ENCODE assay signal across 19 cellular contexts in the genomic region with DNA sequence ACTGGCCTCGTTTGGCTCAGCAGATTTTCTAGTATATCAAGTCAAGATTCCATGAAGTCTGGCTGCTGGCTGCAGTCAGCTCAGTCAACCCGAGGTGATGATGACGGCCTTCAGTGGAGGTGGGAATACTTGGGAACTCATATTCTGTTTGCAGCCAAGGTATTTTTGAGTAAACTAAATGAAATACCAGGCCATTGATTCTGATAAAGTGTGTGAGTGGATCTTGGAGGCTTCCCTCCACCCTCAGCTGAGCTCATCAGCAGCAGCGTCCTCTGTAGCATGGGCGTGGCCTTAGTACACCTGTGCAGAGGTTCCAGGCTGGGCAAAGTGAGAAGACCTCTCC. TPM values are rescaled to one million over a fixed set of nuclear protein-coding genes. Genes with fewer than 3 reads are reported as not detected.
"Had no signal": no experiment of that assay in that cellular context is flagged by ENCODE, and none has a peak within 500 bp of the region (broad histone marks: within the 10 kb centered on the region; RNA-seq: fewer than 3 reads in every experiment).

No MANE protein-coding gene starts in this region.

- H3K9me3 Mint-ChIP-seq: activated naive CD4-positive, alpha-beta T cell treated with anti-CD3 and anti-CD28 coated beads, Interleukin-2, amount 10 ng/mL, durations not matched to agents 7 days and 5 days; activated T-helper 2 cell treated with anti-CD3 and anti-CD28 coated beads, Interferon-gamma antibody, Interleukin-2, Interleukin-4, amounts not matched to agents 10 μg/mL and 5 μg/mL and 100 μg/mL, durations not matched to agents 14 hours and 24 hours and 36 hours; natural killer cell treated with Interleukin-12 subunit alpha and Interleukin-12 subunit beta and Interleukin-15 and Interleukin-18, amount 100 ng/mL, for 72 hours had no signal

- FAIRE-seq: endometrium, kidney had no signal

- H3K4me1 ChIP-seq: sigmoid colon, tibial artery had no signal

- H3K27me3 ChIP-seq: dorsolateral prefrontal cortex, sigmoid colon, tibial artery, vagina had no signal

- H3K4me3 ChIP-seq: dorsolateral prefrontal cortex, left ventricle myocardium inferior, sigmoid colon, tibial artery, vagina had no signal

- H3K9me3 ChIP-seq: left ventricle myocardium inferior, sigmoid colon, tibial artery, vagina had no signal

- H3K27me3 Mint-ChIP-seq: activated naive CD4-positive, alpha-beta T cell treated with anti-CD3 and anti-CD28 coated beads, Interleukin-2, amount 10 ng/mL, durations not matched to agents 7 days and 5 days; natural killer cell treated with Interleukin-12 subunit alpha and Interleukin-12 subunit beta and Interleukin-15 and Interleukin-18, amount 100 ng/mL, for 72 hours had no signal

- DNase-seq: activated CD4-positive, alpha-beta T cell treated with anti-CD3 and anti-CD28 coated beads, Interleukin-2, amount 50 U/mL, for 1 hour; activated CD8-positive, alpha-beta memory T cell treated with anti-CD3 and anti-CD28 coated beads for 24 hours; activated naive CD4-positive, alpha-beta T cell treated with anti-CD3 and anti-CD28 coated beads, Interleukin-2, amount 10 ng/mL, durations not matched to agents 7 days and 5 days; activated T-cell treated with anti-CD3 and anti-CD28 coated beads for 4 hours; dorsolateral prefrontal cortex; kidney; left ventricle myocardium inferior; mesendoderm; nucleus accumbens; sigmoid colon; stimulated activated CD4-positive, alpha-beta T cell treated with anti-CD3 and anti-CD28 coated beads, Interleukin-1b, Interleukin-23, amount 100 ng/mL, for 48 hours; tibial artery had no signal

- H3K4me3 Mint-ChIP-seq: activated naive CD4-positive, alpha-beta T cell treated with anti-CD3 and anti-CD28 coated beads, Interleukin-2, amount 10 ng/mL, durations not matched to agents 7 days and 5 days; natural killer cell treated with Interleukin-12 subunit alpha and Interleukin-12 subunit beta and Interleukin-15 and Interleukin-18, amount 100 ng/mL, for 72 hours had no signal

- ATAC-seq: activated CD4-positive, CD25-positive, alpha-beta regulatory T cell treated with anti-CD3 and anti-CD28 coated beads, Interleukin-2, amount 50 U/mL, for 24 hours; esophagus mucosa; natural killer cell treated with Interleukin-12 subunit alpha and Interleukin-12 subunit beta and Interleukin-15 and Interleukin-18, amount 100 ng/mL, for 72 hours had no signal

- H3K27ac ChIP-seq: dorsolateral prefrontal cortex, left ventricle myocardium inferior, sigmoid colon, tibial artery, vagina had no signal

- H3K27ac Mint-ChIP-seq: activated naive CD4-positive, alpha-beta T cell treated with anti-CD3 and anti-CD28 coated beads, Interleukin-2, amount 10 ng/mL, durations not matched to agents 7 days and 5 days; activated T-helper 2 cell treated with anti-CD3 and anti-CD28 coated beads, Interferon-gamma antibody, Interleukin-2, Interleukin-4, amounts not matched to agents 10 μg/mL and 5 μg/mL and 100 μg/mL, durations not matched to agents 14 hours and 24 hours and 36 hours had no signal

RNA-seq across cellular contexts. Expression of gene KCNH6, which starts 55.6 kb away (rescaled TPM):
- total RNA-seq: activated T-helper 2 cell treated with anti-CD3 and anti-CD28 coated beads, Interferon-gamma antibody, Interleukin-2, Interleukin-4, amounts not matched to agents 10 μg/mL and 5 μg/mL and 100 μg/mL, durations not matched to agents 14 hours and 24 hours and 36 hours; cardiac septum; esophagus mucosa; left ventricle myocardium inferior; natural killer cell treated with Interleukin-12 subunit alpha and Interleukin-12 subunit beta and Interleukin-15 and Interleukin-18, amount 100 ng/mL, for 72 hours; sigmoid colon; vagina had no signal
